Comparison of ENCODE assay signal across 1 cellular context in the genomic region with DNA sequence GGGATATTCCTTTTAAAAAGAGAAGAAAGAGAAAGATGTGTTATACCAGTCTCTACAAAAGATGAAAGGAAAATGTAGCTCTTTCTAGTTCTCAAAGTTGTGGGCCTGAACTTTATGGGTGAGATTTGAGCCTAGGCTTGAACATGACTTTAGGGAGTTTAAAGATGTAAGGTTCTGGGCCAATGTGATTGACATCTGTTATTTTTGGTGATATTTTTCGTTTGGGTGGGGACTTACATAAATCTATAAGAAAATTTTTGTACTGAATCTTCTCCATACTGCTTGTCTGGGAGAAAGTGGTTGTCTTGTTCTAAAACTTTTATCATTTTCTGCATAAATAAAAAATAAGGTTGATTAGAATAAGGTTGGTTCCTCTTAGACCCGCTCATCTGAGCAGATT.
TF ChIP-seq lines count a peak whose summit lies in the region.

No MANE protein-coding gene starts in this region.

TF ChIP-seq in IMR-90, 13 proteins besides CTCF, POLR2A, EP300 and RAD21:
- no peak for TF ChIP-seq RFX5 (IDR thresholded peaks at IDR 0.05; ENCODE audit: low read depth, low read length)
- TF ChIP-seq MAZ (IDR thresholded peaks at IDR 0.05; ENCODE audit: borderline replicate concordance, low read depth, low read length): no peak
- TF ChIP-seq CHD1 (IDR thresholded peaks at IDR 0.05; ENCODE audit: low read depth, low read length): no peak
- TF ChIP-seq FOS (IDR thresholded peaks at IDR 0.05; ENCODE audit: low read depth, low read length): no peak
- no peak for TF ChIP-seq BHLHE40 (IDR thresholded peaks at IDR 0.05; ENCODE audit: low read depth, low read length)
- TF ChIP-seq MAFK (IDR thresholded peaks at IDR 0.05; ENCODE audit: low read depth, low read length): no peak
